3 cellular contexts compared by ENCODE assay signal in the genomic region with DNA sequence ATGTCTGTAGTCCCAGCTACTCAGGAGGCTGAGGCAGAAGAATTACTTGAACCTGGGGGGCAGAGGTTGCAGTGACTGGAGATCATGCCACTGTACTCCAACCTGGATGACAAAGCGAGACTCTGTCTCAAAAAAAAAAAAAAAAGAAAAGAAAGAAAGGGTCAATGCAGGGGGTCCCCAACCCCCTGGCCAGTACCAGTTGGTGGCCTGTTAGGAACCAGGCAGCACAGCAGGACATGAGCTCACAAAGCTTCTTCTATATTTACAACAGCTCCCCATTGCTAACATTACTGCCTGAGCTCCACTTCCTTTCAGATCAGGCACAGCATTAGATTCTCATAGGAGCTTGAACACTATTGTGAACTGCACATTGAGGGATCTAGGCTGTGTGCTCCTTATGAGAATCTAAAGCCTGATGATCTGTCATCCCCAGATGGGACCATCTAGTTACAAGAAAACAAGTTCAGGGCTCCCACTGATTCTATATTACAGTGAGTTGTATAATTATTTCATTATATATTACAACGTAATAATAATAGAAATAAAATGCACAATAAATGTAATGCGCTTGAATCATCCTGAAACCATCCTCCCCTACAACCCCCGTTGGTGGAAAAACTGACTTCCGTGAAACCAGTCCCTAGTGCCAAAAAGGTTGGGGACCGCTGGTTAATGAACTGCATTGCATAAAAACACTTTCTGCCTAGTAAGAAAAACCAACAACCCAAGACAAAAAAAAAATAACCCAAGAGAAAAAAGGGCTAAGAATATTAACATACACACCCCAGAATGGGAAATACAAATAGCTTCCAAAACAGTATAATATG.
TF ChIP-seq lines count a peak whose summit lies in the region.

No MANE protein-coding gene starts in this region.

TF ChIP-seq in A549, 52 proteins besides CTCF, POLR2A, EP300 and RAD21 (continued from another document):
- TF ChIP-seq TP53 (CRISPR knock-in tag; IDR thresholded peaks at IDR 0.05) (no peak), CHD4 (IDR thresholded peaks at IDR 0.05; ENCODE audit: borderline replicate concordance) (no peak), CBX8 (IDR thresholded peaks at IDR 0.05) (no peak), SREBF2 (IDR thresholded peaks at IDR 0.05) (no peak), ZFP36 (IDR thresholded peaks at IDR 0.05; ENCODE audit: borderline replicate concordance, partially characterized antibody) (no peak)

TF ChIP-seq in WTC11, 78 proteins besides CTCF, POLR2A, EP300 and RAD21 (continued from another document):
- TF ChIP-seq, protein P1, sequence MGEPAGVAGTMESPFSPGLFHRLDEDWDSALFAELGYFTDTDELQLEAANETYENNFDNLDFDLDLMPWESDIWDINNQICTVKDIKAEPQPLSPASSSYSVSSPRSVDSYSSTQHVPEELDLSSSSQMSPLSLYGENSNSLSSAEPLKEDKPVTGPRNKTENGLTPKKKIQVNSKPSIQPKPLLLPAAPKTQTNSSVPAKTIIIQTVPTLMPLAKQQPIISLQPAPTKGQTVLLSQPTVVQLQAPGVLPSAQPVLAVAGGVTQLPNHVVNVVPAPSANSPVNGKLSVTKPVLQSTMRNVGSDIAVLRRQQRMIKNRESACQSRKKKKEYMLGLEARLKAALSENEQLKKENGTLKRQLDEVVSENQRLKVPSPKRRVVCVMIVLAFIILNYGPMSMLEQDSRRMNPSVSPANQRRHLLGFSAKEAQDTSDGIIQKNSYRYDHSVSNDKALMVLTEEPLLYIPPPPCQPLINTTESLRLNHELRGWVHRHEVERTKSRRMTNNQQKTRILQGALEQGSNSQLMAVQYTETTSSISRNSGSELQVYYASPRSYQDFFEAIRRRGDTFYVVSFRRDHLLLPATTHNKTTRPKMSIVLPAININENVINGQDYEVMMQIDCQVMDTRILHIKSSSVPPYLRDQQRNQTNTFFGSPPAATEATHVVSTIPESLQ (CRISPR knock-in tag; IDR thresholded peaks at IDR 0.05): no peak

TF ChIP-seq in GM23338, 12 proteins besides CTCF, POLR2A, EP300 and RAD21:
- TF ChIP-seq, protein P2, sequence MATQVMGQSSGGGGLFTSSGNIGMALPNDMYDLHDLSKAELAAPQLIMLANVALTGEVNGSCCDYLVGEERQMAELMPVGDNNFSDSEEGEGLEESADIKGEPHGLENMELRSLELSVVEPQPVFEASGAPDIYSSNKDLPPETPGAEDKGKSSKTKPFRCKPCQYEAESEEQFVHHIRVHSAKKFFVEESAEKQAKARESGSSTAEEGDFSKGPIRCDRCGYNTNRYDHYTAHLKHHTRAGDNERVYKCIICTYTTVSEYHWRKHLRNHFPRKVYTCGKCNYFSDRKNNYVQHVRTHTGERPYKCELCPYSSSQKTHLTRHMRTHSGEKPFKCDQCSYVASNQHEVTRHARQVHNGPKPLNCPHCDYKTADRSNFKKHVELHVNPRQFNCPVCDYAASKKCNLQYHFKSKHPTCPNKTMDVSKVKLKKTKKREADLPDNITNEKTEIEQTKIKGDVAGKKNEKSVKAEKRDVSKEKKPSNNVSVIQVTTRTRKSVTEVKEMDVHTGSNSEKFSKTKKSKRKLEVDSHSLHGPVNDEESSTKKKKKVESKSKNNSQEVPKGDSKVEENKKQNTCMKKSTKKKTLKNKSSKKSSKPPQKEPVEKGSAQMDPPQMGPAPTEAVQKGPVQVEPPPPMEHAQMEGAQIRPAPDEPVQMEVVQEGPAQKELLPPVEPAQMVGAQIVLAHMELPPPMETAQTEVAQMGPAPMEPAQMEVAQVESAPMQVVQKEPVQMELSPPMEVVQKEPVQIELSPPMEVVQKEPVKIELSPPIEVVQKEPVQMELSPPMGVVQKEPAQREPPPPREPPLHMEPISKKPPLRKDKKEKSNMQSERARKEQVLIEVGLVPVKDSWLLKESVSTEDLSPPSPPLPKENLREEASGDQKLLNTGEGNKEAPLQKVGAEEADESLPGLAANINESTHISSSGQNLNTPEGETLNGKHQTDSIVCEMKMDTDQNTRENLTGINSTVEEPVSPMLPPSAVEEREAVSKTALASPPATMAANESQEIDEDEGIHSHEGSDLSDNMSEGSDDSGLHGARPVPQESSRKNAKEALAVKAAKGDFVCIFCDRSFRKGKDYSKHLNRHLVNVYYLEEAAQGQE (IDR thresholded peaks at IDR 0.05; ENCODE audit: unreplicated experiment): no peak
- TF ChIP-seq CREB1 (CRISPR knock-in tag; IDR thresholded peaks at IDR 0.05; ENCODE audit: low read depth) (no peak), ZNF114 (CRISPR knock-in tag; IDR thresholded peaks at IDR 0.05) (no peak), EZH2 (IDR thresholded peaks at IDR 0.05; ENCODE audit: low read depth, unreplicated experiment) (no peak), STAT1 (IDR thresholded peaks at IDR 0.05; ENCODE audit: unreplicated experiment) (no peak), JUNB (IDR thresholded peaks at IDR 0.05; ENCODE audit: unreplicated experiment) (no peak), EZH2phosphoT487 (IDR thresholded peaks at IDR 0.05; ENCODE audit: unreplicated experiment) (no peak), NANOG (IDR thresholded peaks at IDR 0.05; ENCODE audit: borderline replicate concordance) (no peak), ZNF331 (CRISPR knock-in tag; IDR thresholded peaks at IDR 0.05; ENCODE audit: low read depth) (no peak)
- TF ChIP-seq, protein P3, sequence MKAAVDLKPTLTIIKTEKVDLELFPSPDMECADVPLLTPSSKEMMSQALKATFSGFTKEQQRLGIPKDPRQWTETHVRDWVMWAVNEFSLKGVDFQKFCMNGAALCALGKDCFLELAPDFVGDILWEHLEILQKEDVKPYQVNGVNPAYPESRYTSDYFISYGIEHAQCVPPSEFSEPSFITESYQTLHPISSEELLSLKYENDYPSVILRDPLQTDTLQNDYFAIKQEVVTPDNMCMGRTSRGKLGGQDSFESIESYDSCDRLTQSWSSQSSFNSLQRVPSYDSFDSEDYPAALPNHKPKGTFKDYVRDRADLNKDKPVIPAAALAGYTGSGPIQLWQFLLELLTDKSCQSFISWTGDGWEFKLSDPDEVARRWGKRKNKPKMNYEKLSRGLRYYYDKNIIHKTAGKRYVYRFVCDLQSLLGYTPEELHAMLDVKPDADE (IDR thresholded peaks at IDR 0.05): no peak
